Comparison of ENCODE assay signal across 8 cellular contexts in the genomic region with DNA sequence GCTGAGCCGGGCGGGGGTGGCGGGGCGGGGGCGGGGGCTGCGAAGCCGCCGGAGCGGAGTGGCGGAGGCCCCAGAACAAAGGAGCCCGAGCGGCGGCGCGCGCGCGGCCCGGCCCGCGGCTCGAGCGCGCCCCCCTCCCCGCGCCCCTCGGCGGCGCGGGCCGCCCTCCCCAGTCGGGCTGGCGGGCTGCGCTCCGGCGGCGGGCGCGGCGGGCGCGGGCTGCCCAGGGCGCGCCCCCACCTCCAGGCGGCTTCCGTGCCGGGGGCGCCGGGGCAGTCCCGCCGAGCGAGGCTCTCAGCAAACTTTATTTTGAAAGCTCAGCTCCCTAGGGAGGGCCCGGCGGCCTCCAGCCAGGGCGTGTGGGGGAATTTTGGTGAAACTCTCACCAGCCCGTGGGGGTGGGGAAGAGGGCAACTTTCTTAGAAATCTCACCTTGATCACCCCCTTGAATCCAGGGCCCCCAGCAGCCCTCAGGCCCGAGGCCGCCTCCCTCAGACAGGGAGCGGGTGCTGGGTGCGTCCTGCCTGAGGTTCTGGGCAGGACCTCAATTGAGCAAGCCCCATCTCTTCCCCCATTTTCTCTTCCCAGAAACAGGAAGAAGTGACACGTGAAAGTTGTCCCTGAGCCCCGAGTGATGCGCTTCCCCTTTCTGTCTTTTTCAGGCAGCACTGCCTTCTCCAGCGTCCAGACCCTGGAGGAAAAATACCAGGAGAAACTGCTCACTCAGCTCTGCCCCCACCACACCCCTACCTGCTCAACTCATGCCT. TPM values are rescaled to one million over a fixed set of nuclear protein-coding genes. Genes with fewer than 3 reads are reported as not detected.
DNase-seq lines count a peak whose midpoint lies in the region; TF ChIP-seq lines count a peak whose summit lies in the region.

No MANE protein-coding gene starts in this region.

- CTCF ChIA-PET in HEK293T (lab: Yijun Ruan, JAX): no interaction called here

- H2AFZ ChIP-seq in osteoblast (ENCODE audit: low read length): peak overlapping the region; percentile 68

- no peak for TF ChIP-seq CTCF in GM12865 (IDR thresholded peaks at IDR 0.05; ENCODE audit: insufficient read depth, low read depth, low read length, missing control alignments)
- no peak for TF ChIP-seq CTCF in fibroblast of mammary gland (conservative IDR thresholded peaks at IDR 0.05; ENCODE audit: control insufficient read depth, insufficient read depth, low read depth, low read length)
- no peak for TF ChIP-seq CTCF in osteoblast (IDR thresholded peaks at IDR 0.05; ENCODE audit: extremely low read depth, low read depth, low read length)

- peaks cover 3% of the 10 kb centered on the region for H3K79me2 ChIP-seq in osteoblast (ENCODE audit: insufficient read depth, low read length)

- H3K27ac ChIP-seq in osteoblast (ENCODE audit: low read depth, low read length): no peak overlapping the region

- peaks cover 5% of the 10 kb centered on the region for H4K20me1 ChIP-seq in osteoblast (ENCODE audit: insufficient read depth, low read length)

- peak overlapping the region; percentile 78 for H3K4me2 ChIP-seq in osteoblast (ENCODE audit: insufficient read depth, low read length)

- peaks cover 18% of the 10 kb centered on the region for H3K4me1 ChIP-seq in osteoblast (ENCODE audit: insufficient read depth, low read length)

- H3K9me3 ChIP-seq in osteoblast (ENCODE audit: low read depth, low read length): no peaks in the 10 kb centered on the region

- H3K27me3 ChIP-seq in osteoblast (ENCODE audit: insufficient read depth, low read length): peaks cover 20% of the 10 kb centered on the region

- POLR2A ChIA-PET in HEK293T (lab: Yijun Ruan, JAX): no interaction called here

- H3K36me3 ChIP-seq in osteoblast (ENCODE audit: insufficient read depth, low read length): no peaks in the 10 kb centered on the region

- peak overlapping the region; percentile 82 for H3K4me3 ChIP-seq in GM12865 (ENCODE audit: low read depth, low read length)
- H3K4me3 ChIP-seq in fibroblast of mammary gland (ENCODE audit: control insufficient read depth, low read depth, low read length): peak overlapping the region; percentile 52
- peak overlapping the region; percentile 72 for H3K4me3 ChIP-seq in osteoblast (ENCODE audit: insufficient read depth, low read length)

- DNase-seq in GM12865 (ENCODE audit: low read depth) (peak; percentile 84), HEK293T (ENCODE audit: extremely low spot score) (peak; percentile 58), NOMO-1 treated with DMSO at 0.1 percent for 48 hours (lab: John Stamatoyannopoulos, UW; ENCODE audit: unreplicated experiment) (peak; percentile 66), activated T-cell treated with anti-CD3 and anti-CD28 coated beads for 4 hours (peak; percentile 63), fibroblast of mammary gland (ENCODE audit: low read depth) (no peak), osteoblast (ENCODE audit: insufficient read length, low spot score, missing footprints) (peak; percentile 89), NCI-H526 treated with DMSO at 0.1 percent for 48 hours (lab: John Stamatoyannopoulos, UW) (no peak), KG1 (lab: John Stamatoyannopoulos, UW) (no peak)

TF ChIP-seq in HEK293T, 16 proteins besides CTCF, POLR2A, EP300 and RAD21:
- TF ChIP-seq, protein P1, sequence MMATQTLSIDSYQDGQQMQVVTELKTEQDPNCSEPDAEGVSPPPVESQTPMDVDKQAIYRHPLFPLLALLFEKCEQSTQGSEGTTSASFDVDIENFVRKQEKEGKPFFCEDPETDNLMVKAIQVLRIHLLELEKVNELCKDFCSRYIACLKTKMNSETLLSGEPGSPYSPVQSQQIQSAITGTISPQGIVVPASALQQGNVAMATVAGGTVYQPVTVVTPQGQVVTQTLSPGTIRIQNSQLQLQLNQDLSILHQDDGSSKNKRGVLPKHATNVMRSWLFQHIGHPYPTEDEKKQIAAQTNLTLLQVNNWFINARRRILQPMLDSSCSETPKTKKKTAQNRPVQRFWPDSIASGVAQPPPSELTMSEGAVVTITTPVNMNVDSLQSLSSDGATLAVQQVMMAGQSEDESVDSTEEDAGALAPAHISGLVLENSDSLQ (IDR thresholded peaks at IDR 0.05): no peak
- no peak for TF ChIP-seq ELF4 (IDR thresholded peaks at IDR 0.05)
- no peak for TF ChIP-seq NFRKB (IDR thresholded peaks at IDR 0.05)
- no peak for TF ChIP-seq CTBP1 (IDR thresholded peaks at IDR 0.05; ENCODE audit: borderline replicate concordance)
- TF ChIP-seq FOXK2 (IDR thresholded peaks at IDR 0.05): no peak
- no peak for TF ChIP-seq HDGF (IDR thresholded peaks at IDR 0.05; ENCODE audit: borderline replicate concordance)
- no peak for TF ChIP-seq L3MBTL2 (conservative IDR thresholded peaks at IDR 0.05)
- no peak for TF ChIP-seq TARDBP (IDR thresholded peaks at IDR 0.05)
TF ChIP-seq in HEK293T: peak in this region for 0.

RNA-seq across cellular contexts. Expression of a gene that starts 0.8 kb away (rescaled TPM):
- 4.7 and 8.0 TPM in 2 replicates for total RNA-seq in osteoblast

RNA-seq across cellular contexts. Expression of a gene that starts 58.8 kb away (rescaled TPM):
- total RNA-seq in osteoblast: 40.7 and 46.0 TPM in 2 replicates

Comparison
In these comparisons a context has a peak if more than half of its experiments do, and no peak if none do; other contexts are left out.
1. DNase-seq: peak in GM12865 (single experiment), HEK293T (single experiment), NOMO-1 treated with DMSO at 0.1 percent for 48 hours (single experiment), activated T-cell treated with anti-CD3 and anti-CD28 coated beads for 4 hours (single experiment) and osteoblast (single experiment); none in fibroblast of mammary gland (single experiment), NCI-H526 treated with DMSO at 0.1 percent for 48 hours (single experiment) and KG1 (single experiment).
2. Peak in every context shown above with its lines, with median percentiles within 50 percentile points of each other: H3K4me3 ChIP-seq.